ENCODE assay signal across 8 cellular contexts in the genomic region with DNA sequence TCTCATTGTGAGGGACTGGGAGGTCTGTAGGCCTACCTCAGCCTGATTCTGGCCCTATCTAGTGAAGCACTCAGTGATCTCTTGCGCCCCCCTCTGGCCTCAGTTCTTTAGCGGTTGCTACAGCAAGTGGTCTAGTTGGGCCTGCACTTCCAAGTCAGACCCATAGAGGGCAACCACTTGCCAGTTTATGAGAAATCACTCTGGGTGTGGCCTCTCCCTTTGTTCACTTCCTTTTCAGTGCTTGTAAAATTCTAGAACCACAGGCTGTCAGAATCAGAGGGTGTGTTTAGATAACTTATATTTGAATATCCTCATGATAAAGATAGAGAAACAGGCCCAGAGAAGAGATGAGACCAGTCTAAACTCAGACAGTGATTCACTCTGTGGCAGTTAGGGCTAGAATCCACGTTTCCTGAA.
DNase-seq lines count a peak whose midpoint lies in the region; ATAC-seq and TF ChIP-seq lines count a peak whose summit lies in the region.

No MANE protein-coding gene starts in this region.

- H3K27ac ChIP-seq in CD8-positive, alpha-beta memory T cell (ENCODE audit: low read depth, low read length), result peak overlapping the region; percentile 71
- H3K27ac ChIP-seq in HL-60 (replicated peaks), result peak overlapping the region; percentile 61

- DNase-seq in CD8-positive, alpha-beta memory T cell, result peak; percentile 82 to 93 (median 88)
- DNase-seq in HL-60 (ENCODE audit: low read depth in 1 of 2, low spot score in 1 of 2) (peak; percentile 76 to 98), NOMO-1 treated with dmso at 0.1 percent for 144 hours (lab: John Stamatoyannopoulos, UW; ENCODE audit: unreplicated experiment) (peak; percentile 96), endothelial cell (ENCODE audit: low spot score) (peak; percentile 88), middle frontal gyrus (ENCODE audit: extremely low spot score, low spot score) (peak; percentile 41)
- peak; percentile 82 for DNase-seq in activated CD8-positive, alpha-beta memory T cell treated with anti-CD3 and anti-CD28 coated beads, Interleukin-2, amount 50 U/mL, for 1 hour (ENCODE audit: extremely low read depth)
- peak; percentile 91 to 92 for DNase-seq in stimulated activated CD8-positive, alpha-beta memory T cell treated with anti-CD3 and anti-CD28 coated beads, Interleukin-2, amount 100 ng/mL, for 48 hours (ENCODE audit: low read depth in 2 of 2)

- peaks cover 0 to 9% of the 10 kb centered on the region in 2 donors for H3K27me3 Mint-ChIP-seq in CD8-positive, alpha-beta memory T cell
- H3K27me3 Mint-ChIP-seq in endothelial cell (ENCODE audit: unreplicated experiment), result peaks cover 7% of the 10 kb centered on the region

- H3K27me3 ChIP-seq in CD8-positive, alpha-beta memory T cell (ENCODE audit: insufficient read depth, low read length, poor library complexity, severe bottlenecking), result no peaks in the 10 kb centered on the region
- H3K27me3 ChIP-seq in HL-60 (ENCODE audit: insufficient read depth, poor library complexity, severe bottlenecking), result no peaks in the 10 kb centered on the region

- ATAC-seq in GM19468 (IDR thresholded peaks at IDR 0.05; ENCODE audit: extremely low read depth, unreplicated experiment), result peak; percentile 70

- POLR2A ChIA-PET in CD8-positive, alpha-beta memory T cell (lab: Charles Lee), result interaction anchor here (0.8 to 1.1 kb wide), 2 partner anchors 79 to 111 kb away, joined by 3 to 4 read pairs; no protein-coding TSS in a partner anchor

- H3K9me3 ChIP-seq in CD8-positive, alpha-beta memory T cell (ENCODE audit: low read length), result no peaks in the 10 kb centered on the region

- H3K27ac Mint-ChIP-seq in CD8-positive, alpha-beta memory T cell, result peak overlapping the region; percentile 84 to 96 (median 94)
- H3K27ac Mint-ChIP-seq in endothelial cell (ENCODE audit: unreplicated experiment), result peak overlapping the region; percentile 36

- peaks cover 46% of the 10 kb centered on the region for H3K4me1 ChIP-seq in CD8-positive, alpha-beta memory T cell (ENCODE audit: insufficient read depth, low read length)

- peak overlapping the region; percentile 50 for H3K4me3 ChIP-seq in CD8-positive, alpha-beta memory T cell (ENCODE audit: low read length)
- H3K4me3 ChIP-seq in HL-60 (replicated peaks; ENCODE audit: insufficient read depth, low read length), result no peak overlapping the region

- no peaks in the 10 kb centered on the region for H3K36me3 ChIP-seq in CD8-positive, alpha-beta memory T cell (ENCODE audit: insufficient read depth, low read length)

- CTCF ChIA-PET in CD8-positive, alpha-beta memory T cell (lab: Charles Lee), result interaction anchor here (1.3 to 2.1 kb wide), 3 partner anchors 112 to 390 kb away, joined by 5 to 8 read pairs (median 8); no protein-coding TSS in a partner anchor

- H3K4me3 Mint-ChIP-seq in CD8-positive, alpha-beta memory T cell, result peak overlapping the region; percentile 55 to 84 (median 78)
- H3K4me3 Mint-ChIP-seq in endothelial cell (ENCODE audit: unreplicated experiment), result no peak overlapping the region

- peaks cover 46 to 51% (median 50%) of the 10 kb centered on the region in 3 donors for H3K4me1 Mint-ChIP-seq in CD8-positive, alpha-beta memory T cell
- peaks cover 28% of the 10 kb centered on the region for H3K4me1 Mint-ChIP-seq in endothelial cell (ENCODE audit: unreplicated experiment)

- no peaks in the 10 kb centered on the region for H3K9me3 Mint-ChIP-seq in CD8-positive, alpha-beta memory T cell
- H3K9me3 Mint-ChIP-seq in endothelial cell (ENCODE audit: unreplicated experiment), result no peaks in the 10 kb centered on the region

- peak; percentile 93 for TF ChIP-seq CTCF in HL-60 (IDR thresholded peaks at IDR 0.05; ENCODE audit: insufficient read depth, low read length)
- peak; percentile 94 for TF ChIP-seq CTCF in endothelial cell (IDR thresholded peaks at IDR 0.05; ENCODE audit: unreplicated experiment)

- H3K36me3 Mint-ChIP-seq in CD8-positive, alpha-beta memory T cell, result peaks cover 0 to 4% (median 0%) of the 10 kb centered on the region in 3 donors
- no peaks in the 10 kb centered on the region for H3K36me3 Mint-ChIP-seq in endothelial cell (ENCODE audit: low read depth, unreplicated experiment)

Comparison
In these comparisons a context has a peak if more than half of its experiments do, and no peak if none do; other contexts are left out.
1. DNase-seq: peak in every context shown above with its lines; median percentile 96 in NOMO-1 treated with dmso at 0.1 percent for 144 hours; 92 in stimulated activated CD8-positive, alpha-beta memory T cell treated with anti-CD3 and anti-CD28 coated beads, Interleukin-2, amount 100 ng/mL, for 48 hours; 88 in CD8-positive, alpha-beta memory T cell; 88 in endothelial cell; 87 in HL-60; 82 in activated CD8-positive, alpha-beta memory T cell treated with anti-CD3 and anti-CD28 coated beads, Interleukin-2, amount 50 U/mL, for 1 hour; 41 in middle frontal gyrus.